Comparison of ENCODE assay signal across 9 cellular contexts in genomic region chrX:41558531-41558930, GRCh38.
DNase-seq lines count a peak whose midpoint lies in the region; ATAC-seq and TF ChIP-seq lines count a peak whose summit lies in the region.
"Had no signal": no experiment of that assay in that cellular context is flagged by ENCODE, and none has a peak within 500 bp of the region (broad histone marks: within the 10 kb centered on the region; RNA-seq: fewer than 3 reads in every experiment).

No MANE protein-coding gene starts in this region.

- peaks cover 25 to 36% of the 10 kb centered on the region in 2 donors for H3K4me1 Mint-ChIP-seq in natural killer cell treated with Interleukin-12 subunit alpha and Interleukin-12 subunit beta and Interleukin-15 and Interleukin-18, amount 100 ng/mL, for 72 hours (ENCODE audit: low read depth in 2 of 2)

- no peaks in the 10 kb centered on the region for H3F3A ChIP-seq in Loucy (ENCODE audit: low read depth)

- peak; percentile 45 for TF ChIP-seq CTCF in Loucy (conservative IDR thresholded peaks at IDR 0.05; ENCODE audit: low read length)
- peak in 5 of 7 experiments; percentile 15 to 31 (median 23) for TF ChIP-seq CTCF in body of pancreas (IDR thresholded peaks at IDR 0.05)

- DNase-seq in EH (ENCODE audit: low read depth) (peak; percentile 33), body of pancreas (no peak), nucleus accumbens (lab: John Stamatoyannopoulos, UW) (no peak), NCI-H1105 (lab: John Stamatoyannopoulos, UW) (no peak)
- DNase-seq in natural killer cell treated with Interleukin-12 subunit alpha and Interleukin-12 subunit beta and Interleukin-15 and Interleukin-18, amount 100 ng/mL, for 72 hours (ENCODE audit: low spot score), result no peak
- DNase-seq in activated CD8-positive, alpha-beta memory T cell treated with anti-CD3 and anti-CD28 coated beads, Interleukin-2, amount 50 U/mL, for 4 hours, result no peak
- DNase-seq: NCI-H1048 had no signal

- H3K9me3 Mint-ChIP-seq in natural killer cell treated with Interleukin-12 subunit alpha and Interleukin-12 subunit beta and Interleukin-15 and Interleukin-18, amount 100 ng/mL, for 72 hours, result no peaks in the 10 kb centered on the region

- peak overlapping the region; percentile 52 to 70 for H3K27ac Mint-ChIP-seq in natural killer cell treated with Interleukin-12 subunit alpha and Interleukin-12 subunit beta and Interleukin-15 and Interleukin-18, amount 100 ng/mL, for 72 hours

- H3K4me3 ChIP-seq in Loucy (ENCODE audit: low read length, poor library complexity, severe bottlenecking) (no peak overlapping the region), body of pancreas (no peak overlapping the region)

- H3K36me3 ChIP-seq in Loucy (ENCODE audit: insufficient read depth, low read length), result peaks cover 9% of the 10 kb centered on the region; the same call in 1 of the 2 replicates
- no peaks in the 10 kb centered on the region for H3K36me3 ChIP-seq in body of pancreas (replicated peaks in 1 of 2; ENCODE audit: insufficient read depth in 1 of 2, low read depth in 2 of 2)

- H3K36me3 Mint-ChIP-seq in natural killer cell treated with Interleukin-12 subunit alpha and Interleukin-12 subunit beta and Interleukin-15 and Interleukin-18, amount 100 ng/mL, for 72 hours, result no peaks in the 10 kb centered on the region

- H3K79me2 ChIP-seq in Loucy (ENCODE audit: insufficient read depth, low read length), result no peaks in the 10 kb centered on the region

- H3K4me2 ChIP-seq in Loucy (ENCODE audit: low read depth, low read length, poor library complexity, severe bottlenecking), result no peak overlapping the region

- H3K4me3 Mint-ChIP-seq in natural killer cell treated with Interleukin-12 subunit alpha and Interleukin-12 subunit beta and Interleukin-15 and Interleukin-18, amount 100 ng/mL, for 72 hours, result peak overlapping the region; percentile 56

- no peaks in the 10 kb centered on the region for H4K20me1 ChIP-seq in Loucy (ENCODE audit: insufficient read depth, low read length, poor library complexity, severe bottlenecking)

- no peak for TF ChIP-seq POLR2A in body of pancreas (IDR thresholded peaks at IDR 0.05)

- H3K27me3 ChIP-seq in Loucy (ENCODE audit: insufficient read depth, low read length, poor library complexity, severe bottlenecking) (no peaks in the 10 kb centered on the region), body of pancreas (no peaks in the 10 kb centered on the region)

- no peak overlapping the region for H3K27ac ChIP-seq in body of pancreas

- no peaks in the 10 kb centered on the region for H3K9me3 ChIP-seq in Loucy (ENCODE audit: insufficient read depth, low read depth, low read length)
- H3K9me3 ChIP-seq in body of pancreas, result no peaks in the 10 kb centered on the region

- WGBS in body of pancreas, 2 donors, result 21 to 40% methylated on average over 2 of the region's 2 CpGs

- intact Hi-C loops in body of pancreas (cut with DNase I), result no loop called here

- no peak overlapping the region for H2AFZ ChIP-seq in Loucy (ENCODE audit: low read length)

- peaks cover 0 to 7% of the 10 kb centered on the region in 2 donors for H3K27me3 Mint-ChIP-seq in natural killer cell treated with Interleukin-12 subunit alpha and Interleukin-12 subunit beta and Interleukin-15 and Interleukin-18, amount 100 ng/mL, for 72 hours

- ATAC-seq in body of pancreas (no peak), HG03457 (IDR thresholded peaks at IDR 0.05; ENCODE audit: unreplicated experiment) (no peak)
- no peak for ATAC-seq in natural killer cell treated with Interleukin-12 subunit alpha and Interleukin-12 subunit beta and Interleukin-15 and Interleukin-18, amount 100 ng/mL, for 72 hours

- no peak overlapping the region for H3K9ac ChIP-seq in Loucy (ENCODE audit: low read depth, low read length, poor library complexity, severe bottlenecking)

- H3K4me1 ChIP-seq in Loucy (ENCODE audit: insufficient read depth, low read length, poor library complexity, severe bottlenecking), result peaks cover 21% of the 10 kb centered on the region
- no peaks in the 10 kb centered on the region for H3K4me1 ChIP-seq in body of pancreas

- H3K9me2 ChIP-seq in Loucy (replicated peaks; ENCODE audit: low read depth, low read length), result no peaks in the 10 kb centered on the region
